Comparison of ENCODE assay signal across 1 cellular context in genomic region chr16:57185446-57185944, GRCh38.
TF ChIP-seq lines count a peak whose summit lies in the region.

No MANE protein-coding gene starts in this region.

TF ChIP-seq in WTC11, 78 proteins besides CTCF, POLR2A, EP300 and RAD21 (continued from another document):
- no peak for TF ChIP-seq CDX4 (CRISPR knock-in tag; IDR thresholded peaks at IDR 0.05; ENCODE audit: borderline replicate concordance)
- TF ChIP-seq E2F4 (CRISPR knock-in tag; IDR thresholded peaks at IDR 0.05; ENCODE audit: borderline replicate concordance, low read depth) = no peak
- TF ChIP-seq ARID4B (CRISPR knock-in tag; IDR thresholded peaks at IDR 0.05; ENCODE audit: borderline replicate concordance) = peak; percentile 84
- TF ChIP-seq ZNF425 (CRISPR knock-in tag; conservative IDR thresholded peaks at IDR 0.05) = no peak
- no peak for TF ChIP-seq GABPB1 (CRISPR knock-in tag; IDR thresholded peaks at IDR 0.05)
- TF ChIP-seq ERG (CRISPR knock-in tag; IDR thresholded peaks at IDR 0.05) = no peak
